Comparison of ENCODE assay signal across 11 cellular contexts in the genomic region with DNA sequence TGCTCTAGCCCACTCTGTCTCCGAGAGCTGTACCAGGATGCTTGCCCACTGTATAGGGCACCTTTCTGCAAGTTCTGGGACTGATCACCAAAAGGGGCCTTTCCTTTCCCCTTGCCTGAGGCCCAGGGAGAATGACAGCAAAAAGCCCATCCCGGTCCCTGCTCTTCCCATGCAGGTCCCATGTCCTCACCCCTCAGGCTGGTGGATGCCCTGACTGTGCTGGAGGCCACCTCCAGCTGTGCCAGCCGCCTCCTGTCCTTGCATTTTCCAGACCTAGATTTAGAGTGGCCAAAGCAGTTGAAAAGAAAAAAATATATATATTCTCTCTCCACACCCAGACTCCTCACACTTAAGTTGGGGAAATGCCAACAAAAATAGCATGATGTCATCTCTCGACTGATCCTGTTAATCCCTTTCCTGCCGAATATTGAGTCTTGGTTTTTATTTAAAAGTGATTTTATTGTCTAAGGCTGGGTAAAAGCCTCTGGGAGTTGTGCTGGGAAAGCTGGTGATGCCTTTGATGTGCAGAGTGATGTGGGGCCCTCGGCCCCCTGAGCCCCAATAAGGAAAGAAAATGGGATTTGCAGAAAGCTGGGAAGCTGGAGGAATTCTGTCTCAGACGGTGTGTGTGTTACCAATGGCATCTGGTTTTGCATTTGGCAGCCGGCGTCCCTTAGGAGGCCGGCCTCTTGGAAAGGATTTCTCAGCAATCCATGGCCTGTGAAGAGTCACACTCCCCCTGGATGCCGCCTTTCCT. TPM values are rescaled to one million over a fixed set of nuclear protein-coding genes. Genes with fewer than 3 reads are reported as not detected.
DNase-seq lines count a peak whose midpoint lies in the region; ATAC-seq, FAIRE-seq and TF ChIP-seq lines count a peak whose summit lies in the region.
"Had no signal": no experiment of that assay in that cellular context is flagged by ENCODE, and none has a peak within 500 bp of the region (broad histone marks: within the 10 kb centered on the region; RNA-seq: fewer than 3 reads in every experiment).

No MANE protein-coding gene starts in this region.

- H3K4me1 ChIP-seq in ACC112 (ENCODE audit: control insufficient read depth, insufficient read depth, low read length, unreplicated experiment) (peaks cover 40% of the 10 kb centered on the region), IMR-90 (ENCODE audit: control insufficient read depth, insufficient read depth, low read length) (peaks cover 16% of the 10 kb centered on the region), keratinocyte (ENCODE audit: control insufficient read depth, extremely low read depth, insufficient read depth, low read length) (peaks cover 15% of the 10 kb centered on the region)

- no TSS peak for BruUV-seq in IMR-90 (replicated peaks; lab: Mats Ljungman, UMichigan)

- no peaks in the 10 kb centered on the region for H3K9me3 Mint-ChIP-seq in activated naive CD4-positive, alpha-beta T cell treated with anti-CD3 and anti-CD28 coated beads, Interleukin-2, amount 10 ng/mL, durations not matched to agents 7 days and 5 days

- FAIRE-seq in keratinocyte (lab: Jason Lieb, UNC) = no peak
- FAIRE-seq in HTR-8/SVneo (lab: Jason Lieb, UNC) = no peak

- H4K20me1 ChIP-seq in IMR-90 (ENCODE audit: insufficient read depth, low read length) = no peaks in the 10 kb centered on the region
- no peaks in the 10 kb centered on the region for H4K20me1 ChIP-seq in keratinocyte (ENCODE audit: control insufficient read depth, extremely low read depth, insufficient read depth, low read length)
- H4K20me1 ChIP-seq: BLaER1 treated with 17β-estradiol and CSF1 and Interleukin-3, amounts not matched to agents 10 nM and 100 nM had no signal

- peak overlapping the region; percentile 78 for H3K18ac ChIP-seq in IMR-90 (ENCODE audit: low read depth, low read length)

- H2AFZ ChIP-seq in ACC112 (ENCODE audit: low read length, unreplicated experiment) (peak overlapping the region; percentile 79), IMR-90 (replicated peaks; ENCODE audit: low read length, poor library complexity) (peak overlapping the region; percentile 53), keratinocyte (ENCODE audit: control insufficient read depth, low read length) (no peak overlapping the region)

- peaks cover 10% of the 10 kb centered on the region for H3K27me3 Mint-ChIP-seq in activated naive CD4-positive, alpha-beta T cell treated with anti-CD3 and anti-CD28 coated beads, Interleukin-2, amount 10 ng/mL, durations not matched to agents 7 days and 5 days

- no peak for TF ChIP-seq RAD21 in IMR-90 (IDR thresholded peaks at IDR 0.05; ENCODE audit: low read length)

- H3K9ac ChIP-seq in IMR-90 (ENCODE audit: low read depth, low read length) (peak overlapping the region; percentile 8; the same call in 1 of the 2 replicates), keratinocyte (ENCODE audit: control insufficient read depth, extremely low read depth, insufficient read depth, low read length) (no peak overlapping the region)
- H3K9ac ChIP-seq: BLaER1 treated with 17β-estradiol and CSF1 and Interleukin-3, amounts not matched to agents 10 nM and 100 nM had no signal

- H3K79me1 ChIP-seq in IMR-90 (ENCODE audit: low read depth in 1 of 2, low read length in 2 of 2) = no peaks in the 10 kb centered on the region; a peak in 1 of 4 replicates

- no CpG with 5 or more reads among the region's 11 CpGs for WGBS in IMR-90 (ENCODE audit: extremely low coverage in 2 of 2, insufficient read length in 1 of 2), 2 experiments

- peak overlapping the region; percentile 14; the same call in 1 of the 2 replicates for H3K56ac ChIP-seq in IMR-90 (ENCODE audit: extremely low read depth, insufficient read depth, low read length)

- no peak overlapping the region; the same call in 1 of the 2 replicates for H4K5ac ChIP-seq in IMR-90 (ENCODE audit: low read depth, low read length)

- H3K4me3 ChIP-seq in ACC112 (ENCODE audit: low read depth, low read length) = peak overlapping the region; percentile 37; the same call in 1 of the 2 replicates
- H3K4me3 ChIP-seq in IMR-90 (ENCODE audit: insufficient read depth, low read depth, low read length) = no peak overlapping the region
- H3K4me3 ChIP-seq in choroid plexus epithelial cell (ENCODE audit: low read depth, low read length) = no peak overlapping the region
- H3K4me3 ChIP-seq in keratinocyte (ENCODE audit: control insufficient read depth in 2 of 3, extremely low read depth in 1 of 3, insufficient read depth in 2 of 3, low read depth in 1 of 3, low read length in 3 of 3) = no peak overlapping the region
- H3K4me3 ChIP-seq: BLaER1 treated with 17β-estradiol and CSF1 and Interleukin-3, amounts not matched to agents 10 nM and 100 nM had no signal

- H3K14ac ChIP-seq in IMR-90 (replicated peaks; ENCODE audit: low read depth, low read length) = peak overlapping the region; percentile 76

- in situ Hi-C loops in IMR-90 (cut with MboI; ENCODE audit: low sequenced_read_pairs) (no loop called here), GM13977 (cut with MboI; ENCODE audit: low pct_unique_long_range_greater_than_20kb, low sequenced_read_pairs, unreplicated experiment) (no loop called here)

- peak overlapping the region; percentile 82 for H3K4ac ChIP-seq in IMR-90 (ENCODE audit: low read depth, low read length)

- H3K79me2 ChIP-seq in ACC112 (ENCODE audit: control insufficient read depth, insufficient read depth, low read length, unreplicated experiment) (no peaks in the 10 kb centered on the region), keratinocyte (ENCODE audit: control insufficient read depth, insufficient read depth, low read length) (no peaks in the 10 kb centered on the region)

- H2AK9ac ChIP-seq in IMR-90 (replicated peaks; ENCODE audit: low read depth, low read length, poor library complexity) = no peak overlapping the region

- peak overlapping the region; percentile 87 for H2BK120ac ChIP-seq in IMR-90 (ENCODE audit: low read depth, low read length)

- peak overlapping the region; percentile 85; the same call in 2 of the 3 replicates for H2BK15ac ChIP-seq in IMR-90 (ENCODE audit: low read depth, low read length)

- DNase-seq in IMR-90 (peak; percentile 83), choroid plexus epithelial cell (ENCODE audit: low read depth) (peak; percentile 88), keratinocyte (ENCODE audit: low read depth, low spot score) (no peak), GM13977 (ENCODE audit: low spot score) (no peak), HTR-8/SVneo (ENCODE audit: insufficient read length, low spot score) (no peak), Ammon's horn (ENCODE audit: low spot score) (no peak)
- DNase-seq in activated naive CD4-positive, alpha-beta T cell treated with anti-CD3 and anti-CD28 coated beads, Interleukin-2, amount 10 ng/mL, durations not matched to agents 7 days and 5 days = no peak
- DNase-seq: activated naive CD4-positive, alpha-beta T cell; WERI-Rb-1 had no signal

- H3K9me1 ChIP-seq in IMR-90 (ENCODE audit: insufficient read depth, low read length) (peaks cover 15% of the 10 kb centered on the region), keratinocyte (ENCODE audit: control insufficient read depth, extremely low read depth, insufficient read depth, low read length) (no peaks in the 10 kb centered on the region)

- H3K27me3 ChIP-seq in ACC112 (ENCODE audit: insufficient read depth, low read length) = no peaks in the 10 kb centered on the region
- no peaks in the 10 kb centered on the region for H3K27me3 ChIP-seq in IMR-90 (ENCODE audit: control insufficient read depth, insufficient read depth, low read length)
- no peaks in the 10 kb centered on the region for H3K27me3 ChIP-seq in keratinocyte (ENCODE audit: control insufficient read depth, extremely low read depth, insufficient read depth, low read length)
- H3K27me3 ChIP-seq: BLaER1 treated with 17β-estradiol and CSF1 and Interleukin-3, amounts not matched to agents 10 nM and 100 nM had no signal

- H2BK5ac ChIP-seq in IMR-90 (ENCODE audit: low read depth, low read length, poor library complexity, severe bottlenecking) = peak overlapping the region; percentile 59

- peak overlapping the region; percentile 52 for H2BK20ac ChIP-seq in IMR-90 (ENCODE audit: low read depth, low read length)

- peak overlapping the region; percentile 45; the same call in 1 of the 2 replicates for H3K4me2 ChIP-seq in IMR-90 (ENCODE audit: low read depth, low read length)
- peak overlapping the region; percentile 7 for H3K4me2 ChIP-seq in keratinocyte (ENCODE audit: control insufficient read depth, extremely low read depth, insufficient read depth, low read depth, low read length)
- H3K4me2 ChIP-seq: BLaER1 treated with 17β-estradiol and CSF1 and Interleukin-3, amounts not matched to agents 10 nM and 100 nM had no signal

- no peak for TF ChIP-seq CTCF in IMR-90 (conservative IDR thresholded peaks at IDR 0.05; ENCODE audit: low read depth, low read length)
- TF ChIP-seq CTCF in choroid plexus epithelial cell (conservative IDR thresholded peaks at IDR 0.05; ENCODE audit: low read depth, low read length) = no peak
- TF ChIP-seq CTCF in keratinocyte (optimal IDR thresholded peaks at IDR 0.05 in 1 of 3, IDR thresholded peaks at IDR 0.05 in 1 of 3, conservative IDR thresholded peaks at IDR 0.05 in 1 of 3; ENCODE audit: extremely low read depth in 1 of 3, insufficient read depth in 2 of 3, low read length in 3 of 3) = no peak
- no peak for TF ChIP-seq CTCF in GM13977 (IDR thresholded peaks at IDR 0.05; ENCODE audit: extremely low read depth, insufficient read depth, missing control alignments)

- H3K4me3 Mint-ChIP-seq in activated naive CD4-positive, alpha-beta T cell treated with anti-CD3 and anti-CD28 coated beads, Interleukin-2, amount 10 ng/mL, durations not matched to agents 7 days and 5 days = no peak overlapping the region

- CTCF ChIA-PET in IMR-90 (lab: Yijun Ruan, JAX) = interaction anchor here (0.8 kb wide), 1 partner anchor 9 kb away, joined by 3 read pairs; no protein-coding TSS in a partner anchor
- CTCF ChIA-PET in activated naive CD4-positive, alpha-beta T cell treated with anti-CD3 and anti-CD28 coated beads, Interleukin-2, amount 10 ng/mL, durations not matched to agents 7 days and 5 days (lab: Charles Lee) = no interaction called here

- no peaks in the 10 kb centered on the region for H3K9me3 ChIP-seq in IMR-90 (ENCODE audit: control insufficient read depth, insufficient read depth, low read length)
- no peaks in the 10 kb centered on the region for H3K9me3 ChIP-seq in keratinocyte (ENCODE audit: control insufficient read depth, low read depth, low read length)
- H3K9me3 ChIP-seq: BLaER1 treated with 17β-estradiol and CSF1 and Interleukin-3, amounts not matched to agents 10 nM and 100 nM had no signal

- POLR2A ChIA-PET in IMR-90 (lab: Charles Lee; ENCODE audit: unreplicated experiment) = no interaction called here

- H3K27ac Mint-ChIP-seq in activated naive CD4-positive, alpha-beta T cell treated with anti-CD3 and anti-CD28 coated beads, Interleukin-2, amount 10 ng/mL, durations not matched to agents 7 days and 5 days = no peak overlapping the region

- peaks cover 4% of the 10 kb centered on the region for H3K4me1 Mint-ChIP-seq in activated naive CD4-positive, alpha-beta T cell treated with anti-CD3 and anti-CD28 coated beads, Interleukin-2, amount 10 ng/mL, durations not matched to agents 7 days and 5 days

- H3K36me3 ChIP-seq in ACC112 (ENCODE audit: insufficient read depth, low read length) = no peaks in the 10 kb centered on the region
- H3K36me3 ChIP-seq in IMR-90 (ENCODE audit: control insufficient read depth, insufficient read depth, low read length) = no peaks in the 10 kb centered on the region
- no peaks in the 10 kb centered on the region for H3K36me3 ChIP-seq in keratinocyte (ENCODE audit: control insufficient read depth in 2 of 2, extremely low read depth in 1 of 2, insufficient read depth in 2 of 2, low read length in 2 of 2)
- H3K36me3 ChIP-seq: BLaER1 treated with 17β-estradiol and CSF1 and Interleukin-3, amounts not matched to agents 10 nM and 100 nM; WERI-Rb-1 had no signal

- H2AK5ac ChIP-seq in IMR-90 (ENCODE audit: low read depth, low read length) = peak overlapping the region; percentile 87

- intact Hi-C loops in IMR-90 (cut with micrococcal nuclease) = no loop called here

- H3K36me3 Mint-ChIP-seq in activated naive CD4-positive, alpha-beta T cell treated with anti-CD3 and anti-CD28 coated beads, Interleukin-2, amount 10 ng/mL, durations not matched to agents 7 days and 5 days = no peaks in the 10 kb centered on the region

- dilution Hi-C loops in IMR-90 (cut with HindIII; ENCODE audit: low sequenced_read_pairs, unreplicated experiment) (no loop called here), keratinocyte (cut with MboI; ENCODE audit: extremely low pct_ligation_motif_present, low sequenced_read_pairs) (no loop called here)

- peak overlapping the region; percentile 70; the same call in 1 of the 2 replicates for H3K23ac ChIP-seq in IMR-90 (ENCODE audit: low read depth, low read length)

- ATAC-seq in IMR-90 (ENCODE audit: low read depth) = peak; percentile 72

- H4K91ac ChIP-seq in IMR-90 (ENCODE audit: insufficient read depth, low read depth, low read length) = peak overlapping the region; percentile 66

- peak overlapping the region; percentile 14 to 58; a peak in 2 of 4 replicates for H4K8ac ChIP-seq in IMR-90 (ENCODE audit: low read depth in 2 of 2, low read length in 2 of 2)

- peak overlapping the region; percentile 50 for H3K27ac ChIP-seq in ACC112 (ENCODE audit: low read depth, low read length)
- H3K27ac ChIP-seq in IMR-90 (ENCODE audit: insufficient read depth, low read length) = peak overlapping the region; percentile 13; the same call in 1 of the 2 replicates
- H3K27ac ChIP-seq in keratinocyte (ENCODE audit: control insufficient read depth, insufficient read depth, low read length) = no peak overlapping the region
- H3K27ac ChIP-seq: BLaER1 treated with 17β-estradiol and CSF1 and Interleukin-3, amounts not matched to agents 10 nM and 100 nM; WERI-Rb-1 had no signal

- no peak for TF ChIP-seq POLR2A in IMR-90 (IDR thresholded peaks at IDR 0.05; ENCODE audit: low read depth, low read length)

RNA-seq across cellular contexts. Expression of a gene that starts 29.3 kb away (rescaled TPM):
- total RNA-seq in IMR-90 (2012; rRNA removed) = 661 and 997 TPM in 2 replicates
- polyA plus RNA-seq in IMR-90 (2012; rRNA removed) = 1,566 and 1,623 TPM in 2 replicates
- 700 and 932 TPM in 2 replicates for polyA plus RNA-seq in IMR-90 (2012; cell fraction: cytosol; rRNA removed)
- 972 and 2,415 TPM in 2 replicates for polyA plus RNA-seq in IMR-90 (2012; cell fraction: nucleus; rRNA removed; ENCODE audit: low replicate concordance)
- polyA plus RNA-seq in keratinocyte = 348 to 381 TPM (median 370 TPM) in 3 replicates
- polyA plus RNA-seq in keratinocyte (2011; ENCODE audit: low read depth) = 470 TPM
- 448 and 582 TPM in 2 replicates for polyA plus RNA-seq in keratinocyte (2011; cell fraction: cytosol; rRNA removed)
- 562 and 605 TPM in 2 replicates for polyA plus RNA-seq in keratinocyte (2011; cell fraction: nucleus; rRNA removed)
- 162 and 249 TPM in 2 replicates for polyA plus RNA-seq in keratinocyte (2012; ENCODE audit: low replicate concordance)
- polyA minus RNA-seq in keratinocyte = 94.6 to 233 TPM (median 200 TPM) in 3 replicates
- 239 TPM for polyA minus RNA-seq in keratinocyte (2011; cell fraction: cytosol; rRNA and poly(A)+ RNA removed)
- polyA minus RNA-seq in keratinocyte (2011; cell fraction: nucleus; rRNA and poly(A)+ RNA removed) = 234 and 444 TPM in 2 replicates

Comparison
In these comparisons a context has a peak if more than half of its experiments do, and no peak if none do; other contexts are left out.
1. DNase-seq: peak in IMR-90 (single experiment) and choroid plexus epithelial cell (single experiment); none in keratinocyte (single experiment), GM13977 (single experiment), HTR-8/SVneo (single experiment), activated naive CD4-positive, alpha-beta T cell treated with anti-CD3 and anti-CD28 coated beads, Interleukin-2, amount 10 ng/mL, durations not matched to agents 7 days and 5 days (single experiment) and Ammon's horn (single experiment).